In the genomic region with DNA sequence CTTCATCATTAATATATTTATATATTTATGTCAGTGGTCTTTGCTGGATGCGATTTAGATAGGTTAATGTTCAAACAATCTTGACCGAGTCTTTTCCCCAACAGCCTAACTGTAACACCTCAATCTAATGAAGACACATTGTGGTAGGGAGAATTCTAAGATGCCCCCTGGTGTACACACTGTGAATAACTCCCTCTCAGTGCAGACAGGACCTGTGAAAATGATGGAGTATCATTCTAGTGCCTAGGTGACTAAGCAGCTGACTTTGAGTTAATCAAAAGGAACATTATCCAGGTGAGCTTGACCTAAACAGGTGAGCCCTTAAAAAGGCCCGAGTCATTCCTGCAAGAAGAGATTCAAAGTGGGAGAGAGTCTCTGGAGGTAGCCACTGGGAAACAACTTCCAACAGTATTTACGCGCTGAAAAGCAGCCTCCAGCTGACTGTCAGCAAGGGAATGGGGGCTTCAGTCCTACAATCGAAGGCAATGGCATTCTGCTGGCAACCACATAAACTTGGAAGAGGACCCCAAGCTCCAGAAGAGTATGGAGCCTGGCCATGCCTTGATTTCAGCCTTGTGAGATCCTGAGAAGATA, we compare ENCODE assay signal across 8 cellular contexts. TPM values are rescaled to one million over a fixed set of nuclear protein-coding genes. Genes with fewer than 3 reads are reported as not detected.
A peak's percentile ranks its signal among the peaks of the same experiment; 100 is the strongest.
DNase-seq lines count a peak whose midpoint lies in the region; ATAC-seq, FAIRE-seq and TF ChIP-seq lines count a peak whose summit lies in the region.

No MANE protein-coding gene starts in this region.

- no peaks in the 10 kb centered on the region for H3K27me3 Mint-ChIP-seq in nephron progenitor cell (ENCODE audit: low read depth, poor library complexity)

- H3K27ac Mint-ChIP-seq in nephron progenitor cell, result no peak overlapping the region

- H3K9me3 Mint-ChIP-seq in nephron progenitor cell, result no peaks in the 10 kb centered on the region

- peak; percentile 74 for ATAC-seq in HG03159 (IDR thresholded peaks at IDR 0.05; ENCODE audit: unreplicated experiment)

- peak; percentile 75 for TF ChIP-seq CTCF in nephron progenitor cell (IDR thresholded peaks at IDR 0.05)

- TF ChIP-seq POLR2A in GM12891 (IDR thresholded peaks at IDR 0.05; ENCODE audit: low read depth, low read length), result no peak

- DNase-seq in ACHN (peak; percentile 61), GM12891 (ENCODE audit: insufficient read length, low spot score) (peak; percentile 32), NOMO-1 treated with dmso at 0.1 percent for 144 hours (lab: John Stamatoyannopoulos, UW; ENCODE audit: unreplicated experiment) (peak; percentile 17), activated T-cell treated with anti-CD3 and anti-CD28 coated beads for 24 hours (ENCODE audit: low read depth) (peak; percentile 39), fibroblast of gingiva (ENCODE audit: low read depth) (peak; percentile 32), nephron progenitor cell (peak; percentile 46), ureter (ENCODE audit: low spot score) (peak; percentile 53)

- in situ Hi-C loops in ACHN (cut with HindIII; ENCODE audit: low pct_ligation_motif_present, low pct_unique_long_range_greater_than_20kb, low sequenced_read_pairs), result no loop called here

- no peak overlapping the region for H3K4me3 Mint-ChIP-seq in nephron progenitor cell

- no peaks in the 10 kb centered on the region for H3K4me1 Mint-ChIP-seq in nephron progenitor cell

- FAIRE-seq in GM12891 (lab: Jason Lieb, UNC), result peak; percentile 94

- peaks cover 17% of the 10 kb centered on the region for H3K36me3 Mint-ChIP-seq in nephron progenitor cell (ENCODE audit: low read depth)

TF ChIP-seq in GM12891, 5 proteins besides CTCF, POLR2A, EP300 and RAD21:
- TF ChIP-seq POU2F2 (IDR thresholded peaks at IDR 0.05; ENCODE audit: low read depth, low read length) (no peak), TAF1 (IDR thresholded peaks at IDR 0.05; ENCODE audit: low read depth, low read length) (no peak), SPI1 (IDR thresholded peaks at IDR 0.05; ENCODE audit: low read depth, low read length) (no peak), PAX5 (IDR thresholded peaks at IDR 0.05; ENCODE audit: insufficient read depth, low read length, severe bottlenecking) (no peak), POLR2AphosphoS5 (IDR thresholded peaks at IDR 0.05; ENCODE audit: low read depth, low read length) (no peak)

RNA-seq across cellular contexts. Expression of gene KBTBD7, which starts 28.0 kb away (rescaled TPM):
- polyA plus RNA-seq in GM12891 (2012; ENCODE audit: low read depth, missing spikeins), result 1.6 TPM
- total RNA-seq in ureter, result 6.4 TPM

RNA-seq across cellular contexts. Expression of gene MTRF1, which starts 41.0 kb away (rescaled TPM):
- 12.6 TPM for polyA plus RNA-seq in GM12891 (2012; ENCODE audit: low read depth, missing spikeins)
- 12.3 TPM for total RNA-seq in ureter

Comparison
In these comparisons a context has a peak if more than half of its experiments do, and no peak if none do; other contexts are left out.
1. Peak in every context shown above with its lines: DNase-seq and ATAC-seq.